8 cellular contexts compared by ENCODE assay signal in genomic region chr9:100098887-100099721, GRCh38. TPM values are rescaled to one million over a fixed set of nuclear protein-coding genes. Genes with fewer than 3 reads are reported as not detected.
A peak's percentile ranks its signal among the peaks of the same experiment; 100 is the strongest.
DNase-seq lines count a peak whose midpoint lies in the region; ATAC-seq and TF ChIP-seq lines count a peak whose summit lies in the region.

Gene ERP44 (minus strand): TSS chr9:100099000. CDS start chr9:100098840, 160 bp downstream.
Gene INVS (plus strand): TSS chr9:100099243. CDS start chr9:100104522, 5,279 bp downstream.

- peak within 1 kb of the TSS; percentile 54 for H2AFZ ChIP-seq in SU-DHL-6 (ENCODE audit: low read depth, low read length, severe bottlenecking)

- DNase-seq in NCI-H128 (lab: John Stamatoyannopoulos, UW; ENCODE audit: unreplicated experiment) = peak; percentile 97
- peak; percentile 90 for DNase-seq in activated naive CD8-positive, alpha-beta T cell treated with anti-CD3 and anti-CD28 coated beads, Interleukin-2, amount 10 ng/mL, durations not matched to agents 7 days and 5 days
- peak; percentile 99 to 100 (median 100) for DNase-seq in head of caudate nucleus
- DNase-seq in osteocyte (ENCODE audit: extremely low spot score, unreplicated experiment) = peak; percentile 99

- no peaks in the 10 kb centered on the region for H3K27me3 Mint-ChIP-seq in activated naive CD8-positive, alpha-beta T cell treated with anti-CD3 and anti-CD28 coated beads, Interleukin-2, amount 10 ng/mL, durations not matched to agents 7 days and 5 days
- no peaks in the 10 kb centered on the region for H3K27me3 Mint-ChIP-seq in osteocyte (ENCODE audit: unreplicated experiment)

- H3K9me2 ChIP-seq in SU-DHL-6 (replicated peaks; ENCODE audit: insufficient read depth, low read length) = no peaks in the 10 kb centered on the region

- peak within 1 kb of the TSS; percentile 99 for H3K4me3 Mint-ChIP-seq in activated naive CD8-positive, alpha-beta T cell treated with anti-CD3 and anti-CD28 coated beads, Interleukin-2, amount 10 ng/mL, durations not matched to agents 7 days and 5 days
- peak within 1 kb of the TSS; percentile 100 for H3K4me3 Mint-ChIP-seq in osteocyte (ENCODE audit: unreplicated experiment)

- H3K36me3 ChIP-seq in SU-DHL-6 (ENCODE audit: low read length) (peaks cover 7% of the 10 kb centered on the region), thymus (ENCODE audit: control insufficient read depth, insufficient read depth) (peaks cover 2% of the 10 kb centered on the region)

- under 1% methylated on average over 54 of the region's 54 CpGs for WGBS in thymus

- no peaks in the 10 kb centered on the region for H3K9me3 Mint-ChIP-seq in activated naive CD8-positive, alpha-beta T cell treated with anti-CD3 and anti-CD28 coated beads, Interleukin-2, amount 10 ng/mL, durations not matched to agents 7 days and 5 days
- H3K9me3 Mint-ChIP-seq in osteocyte (ENCODE audit: unreplicated experiment) = no peaks in the 10 kb centered on the region

- no peaks in the 10 kb centered on the region for H3K27me3 ChIP-seq in SU-DHL-6 (ENCODE audit: low read length)
- no peaks in the 10 kb centered on the region for H3K27me3 ChIP-seq in thymus (ENCODE audit: control insufficient read depth, insufficient read depth)

- H3K4me3 ChIP-seq in SU-DHL-6 (ENCODE audit: insufficient read depth, low read length, poor library complexity, severe bottlenecking) (peak within 1 kb of the TSS; percentile 91), thymus (ENCODE audit: low read length) (peak within 1 kb of the TSS; percentile 87)

- peak; percentile 98 for ATAC-seq in HG02678 (IDR thresholded peaks at IDR 0.05; ENCODE audit: unreplicated experiment)
- ATAC-seq in activated naive CD8-positive, alpha-beta T cell treated with anti-CD3 and anti-CD28 coated beads, Interleukin-2, amount 10 ng/mL, durations not matched to agents 7 days and 5 days (ENCODE audit: low read depth) = peak; percentile 99

- H3K9me3 ChIP-seq in SU-DHL-6 (ENCODE audit: insufficient read depth, low read length) (no peaks in the 10 kb centered on the region), thymus (ENCODE audit: control insufficient read depth) (no peaks in the 10 kb centered on the region)

- peak; percentile 80 for TF ChIP-seq POLR2A in GM10847 (IDR thresholded peaks at IDR 0.05; ENCODE audit: extremely low read depth, insufficient read length)

- H3K27ac Mint-ChIP-seq in activated naive CD8-positive, alpha-beta T cell treated with anti-CD3 and anti-CD28 coated beads, Interleukin-2, amount 10 ng/mL, durations not matched to agents 7 days and 5 days = peak within 1 kb of the TSS; percentile 98
- H3K27ac Mint-ChIP-seq in osteocyte (ENCODE audit: unreplicated experiment) = peak within 1 kb of the TSS; percentile 99

- intact Hi-C loops in head of caudate nucleus (cut with DNase I) = no loop called here

- TF ChIP-seq CTCF in SU-DHL-6 (IDR thresholded peaks at IDR 0.05; ENCODE audit: insufficient read depth, low read length, poor library complexity, severe bottlenecking) = no peak
- no peak for TF ChIP-seq CTCF in osteocyte (IDR thresholded peaks at IDR 0.05)

- H3K27ac ChIP-seq in SU-DHL-6 (ENCODE audit: low read depth, low read length) = peak within 1 kb of the TSS; percentile 79
- H3K27ac ChIP-seq in thymus (ENCODE audit: low read depth) = peak within 1 kb of the TSS; percentile 90

- H3K79me2 ChIP-seq in SU-DHL-6 (ENCODE audit: insufficient read depth, low read length) = peaks cover 66% of the 10 kb centered on the region

- H3K4me1 Mint-ChIP-seq in activated naive CD8-positive, alpha-beta T cell treated with anti-CD3 and anti-CD28 coated beads, Interleukin-2, amount 10 ng/mL, durations not matched to agents 7 days and 5 days = peaks cover 23% of the 10 kb centered on the region
- peaks cover 22% of the 10 kb centered on the region for H3K4me1 Mint-ChIP-seq in osteocyte (ENCODE audit: unreplicated experiment)

- H4K20me1 ChIP-seq in SU-DHL-6 (ENCODE audit: low read depth, low read length) = peaks cover 14% of the 10 kb centered on the region

- H3F3A ChIP-seq in SU-DHL-6 (ENCODE audit: insufficient read depth) = peaks cover 13% of the 10 kb centered on the region

- H3K4me2 ChIP-seq in SU-DHL-6 (ENCODE audit: low read depth, low read length, poor library complexity, severe bottlenecking) = peak within 1 kb of the TSS; percentile 91

- no peaks in the 10 kb centered on the region for H3K4me1 ChIP-seq in thymus (ENCODE audit: control insufficient read depth, insufficient read depth, low read length)

- POLR2A ChIA-PET in activated naive CD8-positive, alpha-beta T cell treated with anti-CD3 and anti-CD28 coated beads, Interleukin-2, amount 10 ng/mL, durations not matched to agents 7 days and 5 days (lab: Charles Lee) = interaction anchor here (0.6 to 1.4 kb wide), 3 partner anchors 86 to 253 kb away, joined by 3 read pairs; partner anchors contain the start of gene TEX10

- peaks cover 5% of the 10 kb centered on the region for H3K36me3 Mint-ChIP-seq in activated naive CD8-positive, alpha-beta T cell treated with anti-CD3 and anti-CD28 coated beads, Interleukin-2, amount 10 ng/mL, durations not matched to agents 7 days and 5 days
- peaks cover 5% of the 10 kb centered on the region for H3K36me3 Mint-ChIP-seq in osteocyte (ENCODE audit: unreplicated experiment)

- H3K9ac ChIP-seq in SU-DHL-6 (ENCODE audit: low read length) = peak within 1 kb of the TSS; percentile 83

RNA-seq across cellular contexts. Expression of gene ERP44, which starts in this region (rescaled TPM):
- 10 to 100 TPM; 14.4 to 15.2 TPM for total RNA-seq in activated naive CD8-positive, alpha-beta T cell treated with anti-CD3 and anti-CD28 coated beads, Interleukin-2, amount 10 ng/mL, durations not matched to agents 7 days and 5 days
- 24.6 and 24.7 TPM in 2 replicates for total RNA-seq in osteocyte
- polyA plus RNA-seq in thymus = 18.2 TPM

RNA-seq across cellular contexts. Expression of gene INVS, which starts in this region (rescaled TPM):
- 10 to 100 TPM; 17.8 to 18.9 TPM for total RNA-seq in activated naive CD8-positive, alpha-beta T cell treated with anti-CD3 and anti-CD28 coated beads, Interleukin-2, amount 10 ng/mL, durations not matched to agents 7 days and 5 days
- 20.3 and 22.6 TPM in 2 replicates for total RNA-seq in osteocyte
- 5.0 TPM for polyA plus RNA-seq in thymus

Comparison
In these comparisons a context has a peak if more than half of its experiments do, and no peak if none do; other contexts are left out.
1. Peak in every context shown above with its lines: DNase-seq, ATAC-seq, H3K4me3 ChIP-seq and H3K27ac ChIP-seq.